Comparison of ENCODE assay signal across 7 cellular contexts in the genomic region with DNA sequence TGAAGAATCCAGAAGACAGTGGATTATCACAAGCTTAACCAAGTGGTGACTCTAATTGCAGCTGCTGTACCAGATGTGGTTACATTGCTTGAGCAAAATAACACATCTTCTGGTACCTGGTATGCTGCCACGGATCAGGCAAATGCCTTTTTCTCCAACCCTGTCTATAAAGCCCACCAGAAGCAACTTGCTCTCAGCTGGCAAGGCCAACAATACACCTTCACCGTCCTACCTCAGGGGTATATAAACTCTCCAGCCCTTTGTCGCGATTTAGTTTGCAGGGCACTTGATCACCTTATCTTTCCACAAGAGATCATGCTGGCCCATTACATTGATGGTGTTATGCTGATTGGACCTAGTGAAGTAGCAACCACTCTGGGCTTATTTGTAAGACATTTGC.
"Had no signal": no experiment of that assay in that cellular context is flagged by ENCODE, and none has a peak within 500 bp of the region (broad histone marks: within the 10 kb centered on the region; RNA-seq: fewer than 3 reads in every experiment).

No MANE protein-coding gene starts in this region.

- H3K4me3 ChIP-seq: GM23248, HAP-1, K562 had no signal

- H3K4me1 ChIP-seq: HAP-1 had no signal

- DNase-seq: GM23248, GOT3, H7, IMR-90 had no signal

- H3K9me3 ChIP-seq: HAP-1 had no signal

- FAIRE-seq: HTR-8/SVneo, K562 had no signal

- H3K36me3 ChIP-seq: HAP-1 had no signal

- H3K27ac ChIP-seq: GM23248 had no signal
